In the genomic region with DNA sequence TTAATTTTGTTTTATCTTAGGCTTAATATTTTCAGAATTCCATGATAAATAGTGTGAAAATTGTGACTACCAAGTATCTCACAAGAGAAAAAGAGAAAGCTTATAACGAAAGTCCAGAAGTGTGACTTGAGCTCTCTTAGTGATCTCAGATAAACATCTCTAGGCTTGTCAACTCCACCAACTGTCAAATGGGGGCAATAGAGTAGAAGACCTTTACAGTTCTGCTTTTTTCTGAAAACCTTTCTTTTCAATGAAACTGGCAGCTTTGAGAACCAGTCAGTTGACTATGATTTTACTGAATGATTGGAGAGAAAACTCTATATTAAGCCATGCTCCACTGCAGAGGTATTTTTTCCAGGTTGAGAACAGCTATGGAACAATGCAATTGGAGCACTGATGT, we compare ENCODE assay signal across 13 cellular contexts.
A peak's percentile ranks its signal among the peaks of the same experiment; 100 is the strongest.
DNase-seq lines count a peak whose midpoint lies in the region; ATAC-seq and TF ChIP-seq lines count a peak whose summit lies in the region.
"Had no signal": no experiment of that assay in that cellular context is flagged by ENCODE, and none has a peak within 500 bp of the region (broad histone marks: within the 10 kb centered on the region; RNA-seq: fewer than 3 reads in every experiment).

No MANE protein-coding gene starts in this region.

- no peaks in the 10 kb centered on the region for H3K9me3 ChIP-seq in BE2C

- no peaks in the 10 kb centered on the region for H3K36me3 ChIP-seq in BE2C

- ATAC-seq in GM18861 (IDR thresholded peaks at IDR 0.05; ENCODE audit: unreplicated experiment) (peak; percentile 58), HG02610 (IDR thresholded peaks at IDR 0.05; ENCODE audit: unreplicated experiment) (peak; percentile 62), HG03565 (IDR thresholded peaks at IDR 0.05; ENCODE audit: unreplicated experiment) (peak; percentile 59), foreskin keratinocyte (no peak)
- ATAC-seq: K562; natural killer cell treated with Interleukin-12 subunit alpha and Interleukin-12 subunit beta and Interleukin-15 and Interleukin-18, amount 100 ng/mL, for 72 hours had no signal

- peak overlapping the region; percentile 4 for H3K27ac ChIP-seq in foreskin keratinocyte

- DNase-seq in foreskin keratinocyte (no peak), BE2C (no peak), epidermal melanocyte (ENCODE audit: insufficient read length, low spot score) (no peak), NCI-H2227 treated with DMSO at 0.1 percent for 48 hours (lab: John Stamatoyannopoulos, UW) (no peak), NCI-H146 (lab: John Stamatoyannopoulos, UW) (no peak)
- DNase-seq: activated CD8-positive, alpha-beta memory T cell treated with anti-CD3 and anti-CD28 coated beads, Interleukin-2, amount 50 U/mL, for 4 hours; hippocampal formation; SHP77 had no signal

- H3K4me1 ChIP-seq in foreskin keratinocyte = peaks cover 20% of the 10 kb centered on the region
- no peaks in the 10 kb centered on the region for H3K4me1 ChIP-seq in BE2C

- TF ChIP-seq CTCF in foreskin keratinocyte (conservative IDR thresholded peaks at IDR 0.05) (no peak), BE2C (IDR thresholded peaks at IDR 0.05; ENCODE audit: low read depth, low read length) (no peak)

- no peaks in the 10 kb centered on the region for H3K27me3 ChIP-seq in foreskin keratinocyte
- no peaks in the 10 kb centered on the region for H3K27me3 ChIP-seq in BE2C

- H3K4me3 ChIP-seq in BE2C (ENCODE audit: low read depth, low read length) = no peak overlapping the region
- H3K4me3 ChIP-seq: K562 had no signal
